In the genomic region with DNA sequence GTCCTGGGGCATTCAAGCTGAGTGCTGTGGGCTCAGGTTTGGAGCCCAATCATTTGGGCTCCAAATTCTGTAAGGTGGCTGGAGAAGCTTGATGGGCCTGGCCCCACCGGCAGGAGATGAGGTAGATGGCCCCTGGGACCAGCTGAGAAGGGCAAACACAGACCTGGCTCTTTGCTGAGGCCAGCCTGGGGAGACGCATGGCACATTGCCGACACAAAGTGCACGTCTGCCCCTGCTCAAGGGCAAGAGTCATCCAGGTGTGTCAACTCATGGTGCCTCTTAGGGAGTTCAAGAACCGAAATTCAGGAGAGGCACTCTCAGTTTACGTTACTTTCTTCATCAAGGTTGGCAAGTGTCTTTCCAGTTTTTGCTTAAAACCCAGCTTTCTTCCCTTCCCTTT, we compare ENCODE assay signal across 33 cellular contexts.
"Had no signal": no experiment of that assay in that cellular context is flagged by ENCODE, and none has a peak within 500 bp of the region (broad histone marks: within the 10 kb centered on the region; RNA-seq: fewer than 3 reads in every experiment).

No MANE protein-coding gene starts in this region.

- H3K9me3 Mint-ChIP-seq: activated CD4-positive, alpha-beta memory T cell treated with anti-CD3 and anti-CD28 coated beads, Interleukin-2, amount 10 ng/mL, durations not matched to agents 7 days and 5 days; activated naive CD8-positive, alpha-beta T cell treated with anti-CD3 and anti-CD28 coated beads for 36 hours; activated T-helper 17 cell treated with anti-CD3 and anti-CD28 coated beads, Interleukin-2, amount 50 U/mL, for 72 hours had no signal

- FAIRE-seq: bronchial epithelial cell, K562 had no signal

- H3K27ac ChIP-seq: SJCRH30, SK-N-MC, WERI-Rb-1 had no signal

- H3K4me3 ChIP-seq: K562, SJCRH30, SK-N-MC had no signal

- DNase-seq: activated CD4-positive, alpha-beta memory T cell treated with anti-CD3 and anti-CD28 coated beads, Interleukin-2, amount 10 ng/mL, durations not matched to agents 7 days and 5 days; activated CD4-positive, alpha-beta T cell treated with anti-CD3 and anti-CD28 coated beads for 1 hour; activated CD4-positive, alpha-beta T cell treated with anti-CD3 and anti-CD28 coated beads for 48 hours; activated CD4-positive, CD25-positive, alpha-beta regulatory T cell; activated CD8-positive, alpha-beta memory T cell treated with anti-CD3 and anti-CD28 coated beads for 24 hours; activated CD8-positive, alpha-beta memory T cell treated with anti-CD3 and anti-CD28 coated beads, Interleukin-2, amount 10 ng/mL, durations not matched to agents 7 days and 5 days; activated CD8-positive, alpha-beta memory T cell treated with anti-CD3 and anti-CD28 coated beads, Interleukin-2, amount 50 U/mL, for 48 hours; activated effector memory CD4-positive, alpha-beta T cell treated with anti-CD3 and anti-CD28 coated beads, Interleukin-2, amount 50 U/mL, for 16 hours; activated naive CD4-positive, alpha-beta T cell; activated naive CD4-positive, alpha-beta T cell treated with anti-CD3 and anti-CD28 coated beads, Interleukin-2, amount 50 U/mL, for 16 hours; activated naive CD8-positive, alpha-beta T cell treated with anti-CD3 and anti-CD28 coated beads for 36 hours; activated T-cell treated with anti-CD3 and anti-CD28 coated beads, Interleukin-2, amount 50 U/mL, for 48 hours; amygdala; central memory CD4-positive, alpha-beta T cell; NCI-H1105; NCI-H1417 treated with DMSO at 0.1 percent for 48 hours; NCI-H187 treated with DMSO at 0.1 percent for 48 hours; NCI-H2081; NCI-H2171 treated with DMSO at 0.1 percent for 48 hours; NCI-H2227 treated with DMSO at 0.1 percent for 48 hours; NCI-H446; NCI-H524 treated with DMSO at 0.1 percent for 48 hours; NCI-H748 treated with DMSO at 0.1 percent for 48 hours; SHP77; SJCRH30; T1000; WERI-Rb-1 had no signal

- H3K4me1 ChIP-seq: SJCRH30 had no signal

- H3K36me3 ChIP-seq: SJCRH30, WERI-Rb-1 had no signal

- H3K27ac Mint-ChIP-seq: activated CD4-positive, alpha-beta memory T cell treated with anti-CD3 and anti-CD28 coated beads, Interleukin-2, amount 10 ng/mL, durations not matched to agents 7 days and 5 days; activated CD8-positive, alpha-beta memory T cell treated with anti-CD3 and anti-CD28 coated beads, Interleukin-2, amount 10 ng/mL, durations not matched to agents 7 days and 5 days; activated naive CD8-positive, alpha-beta T cell treated with anti-CD3 and anti-CD28 coated beads for 36 hours; activated T-helper 17 cell treated with anti-CD3 and anti-CD28 coated beads, Interleukin-2, amount 50 U/mL, for 72 hours had no signal

- H3K36me3 Mint-ChIP-seq: activated CD8-positive, alpha-beta memory T cell treated with anti-CD3 and anti-CD28 coated beads, Interleukin-2, amount 10 ng/mL, durations not matched to agents 7 days and 5 days; activated naive CD8-positive, alpha-beta T cell treated with anti-CD3 and anti-CD28 coated beads for 36 hours; brain had no signal

- H3K4me3 Mint-ChIP-seq: activated CD4-positive, alpha-beta memory T cell treated with anti-CD3 and anti-CD28 coated beads, Interleukin-2, amount 10 ng/mL, durations not matched to agents 7 days and 5 days; activated CD8-positive, alpha-beta memory T cell treated with anti-CD3 and anti-CD28 coated beads, Interleukin-2, amount 10 ng/mL, durations not matched to agents 7 days and 5 days; activated naive CD8-positive, alpha-beta T cell treated with anti-CD3 and anti-CD28 coated beads for 36 hours; activated T-helper 17 cell treated with anti-CD3 and anti-CD28 coated beads, Interleukin-2, amount 50 U/mL, for 72 hours; brain had no signal

- H3K9me3 ChIP-seq: SJCRH30 had no signal

- ATAC-seq: activated CD8-positive, alpha-beta memory T cell treated with anti-CD3 and anti-CD28 coated beads, Interleukin-2, amount 10 ng/mL, durations not matched to agents 7 days and 5 days; activated T-helper 17 cell treated with anti-CD3 and anti-CD28 coated beads, Interleukin-2, amount 50 U/mL, for 72 hours; K562; Panc1 had no signal

- H3K4me1 Mint-ChIP-seq: activated CD4-positive, alpha-beta memory T cell treated with anti-CD3 and anti-CD28 coated beads, Interleukin-2, amount 10 ng/mL, durations not matched to agents 7 days and 5 days; activated CD8-positive, alpha-beta memory T cell treated with anti-CD3 and anti-CD28 coated beads, Interleukin-2, amount 10 ng/mL, durations not matched to agents 7 days and 5 days; activated naive CD8-positive, alpha-beta T cell treated with anti-CD3 and anti-CD28 coated beads for 36 hours; activated T-helper 17 cell treated with anti-CD3 and anti-CD28 coated beads, Interleukin-2, amount 50 U/mL, for 72 hours had no signal
